21 cellular contexts compared by ENCODE assay signal in the genomic region with DNA sequence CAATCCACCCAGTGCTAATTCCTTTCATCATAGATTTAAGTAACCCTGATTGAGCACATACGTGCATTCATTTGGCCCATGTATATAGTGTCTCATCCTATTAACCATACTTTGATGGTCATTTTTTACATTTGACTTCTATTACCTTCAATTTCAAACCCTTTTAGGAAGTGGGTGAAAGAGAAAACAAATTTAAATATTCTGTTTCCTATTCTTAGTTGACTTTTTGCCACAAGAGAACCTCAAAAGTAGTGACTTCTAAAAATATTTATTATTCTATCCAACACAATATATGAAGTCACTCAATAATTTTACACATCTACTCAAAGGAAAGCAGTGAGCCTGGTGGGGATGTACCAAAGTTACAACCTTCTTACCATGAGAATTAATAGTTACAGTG.
DNase-seq lines count a peak whose midpoint lies in the region; ATAC-seq and TF ChIP-seq lines count a peak whose summit lies in the region.
"Had no signal": no experiment of that assay in that cellular context is flagged by ENCODE, and none has a peak within 500 bp of the region (broad histone marks: within the 10 kb centered on the region; RNA-seq: fewer than 3 reads in every experiment).

No MANE protein-coding gene starts in this region.

- peak; percentile 54 for ATAC-seq in GM19395 (IDR thresholded peaks at IDR 0.05; ENCODE audit: unreplicated experiment)
- peak; percentile 43 for ATAC-seq in HG02798 (IDR thresholded peaks at IDR 0.05; ENCODE audit: poor library complexity, unreplicated experiment)
- peak; percentile 71 for ATAC-seq in HG02973 (IDR thresholded peaks at IDR 0.05; ENCODE audit: unreplicated experiment)
- ATAC-seq in HG03196 (IDR thresholded peaks at IDR 0.05; ENCODE audit: unreplicated experiment): no peak
- ATAC-seq: Panc1, T-cell had no signal

- no peak for TF ChIP-seq CTCF in foreskin fibroblast (IDR thresholded peaks at IDR 0.05; ENCODE audit: low read depth, low read length)

- H3K4me3 ChIP-seq in foreskin fibroblast (ENCODE audit: low read depth in 1 of 2, low read length in 2 of 2): no peak overlapping the region

- no peak for DNase-seq in cortex of kidney (lab: John Stamatoyannopoulos, UW)
- no peak for DNase-seq in nucleus accumbens (lab: John Stamatoyannopoulos, UW)
- no peak for DNase-seq in foreskin fibroblast
- DNase-seq: C1 segment of cervical spinal cord; CD4-positive, alpha-beta memory T cell; COR-L47; DMS53; HCEC 1CT; NCI-H1048; NCI-H1417; NCI-H1694; NCI-H2029 treated with DMSO at 0.1 percent for 48 hours; NCI-H2227 treated with DMSO at 0.1 percent for 48 hours; NCI-H526 treated with DMSO at 0.1 percent for 48 hours; SHP77; T-cell had no signal
